ENCODE assay signal across 8 cellular contexts in genomic region chr3:194686816-194687637, GRCh38. TPM values are rescaled to one million over a fixed set of nuclear protein-coding genes. Genes with fewer than 3 reads are reported as not detected.
DNase-seq lines count a peak whose midpoint lies in the region; TF ChIP-seq lines count a peak whose summit lies in the region.

No MANE protein-coding gene starts in this region.

- TF ChIP-seq POLR2A in breast epithelium (IDR thresholded peaks at IDR 0.05) = no peak

- peaks cover 0 to 5% of the 10 kb centered on the region in 2 donors for H3K4me1 ChIP-seq in breast epithelium

- peak overlapping the region; percentile 79 to 91 for H3K27ac ChIP-seq in breast epithelium

- H3K9me3 ChIP-seq in breast epithelium = no peaks in the 10 kb centered on the region

- no peaks in the 10 kb centered on the region for H3K27me3 ChIP-seq in breast epithelium

- TF ChIP-seq CTCF in breast epithelium (IDR thresholded peaks at IDR 0.05) = no peak

- intact Hi-C loops in breast epithelium (cut with DNase I; ENCODE audit: low total_unique reads) = loop anchor here (10.0 kb wide), 2 partner anchors 418 to 838 kb away; no protein-coding TSS in a partner anchor

- H3K4me3 ChIP-seq in breast epithelium = peak overlapping the region; percentile 72 to 91 (median 75)

- H3K36me3 ChIP-seq in breast epithelium = no peaks in the 10 kb centered on the region

- peak; percentile 17 for DNase-seq in activated gamma-delta T cell treated with Interleukin-2 at 50 U/mL for 16 hours
- DNase-seq in activated gamma-delta T cell (lab: John Stamatoyannopoulos, UW) = no peak
- DNase-seq in RPMI8226 = peak; percentile 49
- DNase-seq in breast epithelium (ENCODE audit: low spot score in 2 of 2) = no peak
- peak; percentile 11 for DNase-seq in inferior parietal cortex (ENCODE audit: extremely low spot score)
- peak in 2 of 3 donors; percentile 8 to 27 for DNase-seq in stimulated activated CD4-positive, alpha-beta T cell treated with anti-CD3 and anti-CD28 coated beads, Interleukin-12 subunit alpha, Interleukin-12 subunit beta, amount 100 ng/mL, for 48 hours (ENCODE audit: low read depth in 2 of 3, low spot score in 1 of 3)
- DNase-seq in HuH-7 (ENCODE audit: low spot score) = no peak
- no peak for DNase-seq in NCI-H2107 (lab: John Stamatoyannopoulos, UW)

RNA-seq across cellular contexts. Expression of gene FAM43A, which starts 1.3 kb away (rescaled TPM):
- total RNA-seq in breast epithelium = 10 to 100 TPM; 10.1 to 16.7 (median 15.5) TPM

RNA-seq across cellular contexts. Expression of gene LSG1, which starts 15.0 kb away (rescaled TPM):
- 10 to 100 TPM; 34.9 to 62.3 (median 57.0) TPM for total RNA-seq in breast epithelium

RNA-seq across cellular contexts. Expression of gene TMEM44, which starts 53.8 kb away (rescaled TPM):
- total RNA-seq in breast epithelium = 10 to 100 TPM in 1 of 3 donors, 1 to 10 TPM in 2; 9.4 to 12.8 (median 9.6) TPM

Comparison
In these comparisons a context has a peak if more than half of its experiments do, and no peak if none do; other contexts are left out.
1. DNase-seq: peak in activated gamma-delta T cell treated with Interleukin-2 at 50 U/mL for 16 hours (single experiment), RPMI8226 (single experiment), inferior parietal cortex (single experiment) and stimulated activated CD4-positive, alpha-beta T cell treated with anti-CD3 and anti-CD28 coated beads, Interleukin-12 subunit alpha, Interleukin-12 subunit beta, amount 100 ng/mL, for 48 hours (2 of 3); none in activated gamma-delta T cell (single experiment), breast epithelium (0 of 2), HuH-7 (single experiment) and NCI-H2107 (single experiment).